ENCODE assay signal across 1 cellular context in the genomic region with DNA sequence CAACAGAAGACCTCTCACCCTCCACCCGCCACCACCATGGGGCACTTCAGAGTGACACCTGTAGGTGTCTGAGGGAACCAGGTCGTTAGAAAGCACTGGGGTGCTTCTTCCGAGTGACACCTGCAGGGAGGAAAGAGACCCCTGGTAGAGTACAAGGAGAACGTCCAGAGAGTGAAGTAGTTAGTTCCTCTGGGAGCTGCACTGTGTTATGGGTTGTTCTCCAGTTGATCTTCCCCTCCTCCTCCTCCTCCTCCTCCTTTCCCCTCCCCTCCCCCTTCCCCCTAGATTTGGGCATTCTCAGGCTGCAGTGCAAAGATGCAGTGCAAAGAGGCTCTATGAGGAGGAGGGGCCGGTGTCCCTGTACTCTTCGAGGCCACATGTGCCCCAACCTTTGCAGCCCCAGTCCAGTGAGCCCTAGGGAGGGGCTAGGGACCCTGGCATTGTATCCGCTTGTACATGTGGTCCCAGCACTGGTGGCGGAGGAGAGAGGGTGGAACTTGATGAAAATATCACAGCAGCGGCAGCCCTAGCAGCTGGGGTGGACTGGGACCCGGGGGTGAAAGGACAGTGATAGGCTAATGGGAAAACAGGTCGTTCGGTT.
TF ChIP-seq lines count a peak whose summit lies in the region.

No MANE protein-coding gene starts in this region.

TF ChIP-seq in SK-N-SH treated with all-trans-retinoic acid at 6 μM for 48 hours, 23 proteins besides CTCF, POLR2A, EP300 and RAD21 (continued from another document):
- TF ChIP-seq, protein P1, sequence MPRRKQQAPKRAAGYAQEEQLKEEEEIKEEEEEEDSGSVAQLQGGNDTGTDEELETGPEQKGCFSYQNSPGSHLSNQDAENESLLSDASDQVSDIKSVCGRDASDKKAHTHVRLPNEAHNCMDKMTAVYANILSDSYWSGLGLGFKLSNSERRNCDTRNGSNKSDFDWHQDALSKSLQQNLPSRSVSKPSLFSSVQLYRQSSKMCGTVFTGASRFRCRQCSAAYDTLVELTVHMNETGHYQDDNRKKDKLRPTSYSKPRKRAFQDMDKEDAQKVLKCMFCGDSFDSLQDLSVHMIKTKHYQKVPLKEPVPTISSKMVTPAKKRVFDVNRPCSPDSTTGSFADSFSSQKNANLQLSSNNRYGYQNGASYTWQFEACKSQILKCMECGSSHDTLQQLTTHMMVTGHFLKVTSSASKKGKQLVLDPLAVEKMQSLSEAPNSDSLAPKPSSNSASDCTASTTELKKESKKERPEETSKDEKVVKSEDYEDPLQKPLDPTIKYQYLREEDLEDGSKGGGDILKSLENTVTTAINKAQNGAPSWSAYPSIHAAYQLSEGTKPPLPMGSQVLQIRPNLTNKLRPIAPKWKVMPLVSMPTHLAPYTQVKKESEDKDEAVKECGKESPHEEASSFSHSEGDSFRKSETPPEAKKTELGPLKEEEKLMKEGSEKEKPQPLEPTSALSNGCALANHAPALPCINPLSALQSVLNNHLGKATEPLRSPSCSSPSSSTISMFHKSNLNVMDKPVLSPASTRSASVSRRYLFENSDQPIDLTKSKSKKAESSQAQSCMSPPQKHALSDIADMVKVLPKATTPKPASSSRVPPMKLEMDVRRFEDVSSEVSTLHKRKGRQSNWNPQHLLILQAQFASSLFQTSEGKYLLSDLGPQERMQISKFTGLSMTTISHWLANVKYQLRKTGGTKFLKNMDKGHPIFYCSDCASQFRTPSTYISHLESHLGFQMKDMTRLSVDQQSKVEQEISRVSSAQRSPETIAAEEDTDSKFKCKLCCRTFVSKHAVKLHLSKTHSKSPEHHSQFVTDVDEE (CRISPR knock-in tag; IDR thresholded peaks at IDR 0.05), result no peak
- TF ChIP-seq ARNTL (CRISPR knock-in tag; IDR thresholded peaks at IDR 0.05; ENCODE audit: borderline replicate concordance, low read depth) (no peak), ZNF565 (CRISPR knock-in tag; conservative IDR thresholded peaks at IDR 0.05; ENCODE audit: low read depth) (no peak), GLIS3 (CRISPR knock-in tag; IDR thresholded peaks at IDR 0.05) (no peak), RARB (CRISPR knock-in tag; IDR thresholded peaks at IDR 0.05) (no peak), TOX (CRISPR knock-in tag; IDR thresholded peaks at IDR 0.05; ENCODE audit: borderline replicate concordance) (no peak), CSDC2 (CRISPR knock-in tag; IDR thresholded peaks at IDR 0.05) (no peak)
